30 cellular contexts compared by ENCODE assay signal in genomic region chr5:5617024-5617423, GRCh38.
"Had no signal": no experiment of that assay in that cellular context is flagged by ENCODE, and none has a peak within 500 bp of the region (broad histone marks: within the 10 kb centered on the region; RNA-seq: fewer than 3 reads in every experiment).

No MANE protein-coding gene starts in this region.

- H3K27ac ChIP-seq: brain microvascular endothelial cell, gastroesophageal sphincter, pancreas, prostate gland, VCaP had no signal

- H3K4me1 ChIP-seq: pancreas, prostate gland, uterus had no signal

- DNase-seq: activated CD4-positive, alpha-beta T cell treated with anti-CD3 and anti-CD28 coated beads for 48 hours; activated CD4-positive, alpha-beta T cell treated with anti-CD3 and anti-CD28 coated beads, Interleukin-2, amount 50 U/mL, for 48 hours; activated CD8-positive, alpha-beta memory T cell treated with anti-CD3 and anti-CD28 coated beads for 24 hours; activated gamma-delta T cell; activated naive CD4-positive, alpha-beta T cell treated with anti-CD3 and anti-CD28 coated beads, Interleukin-2, amount 10 ng/mL, durations not matched to agents 7 days and 5 days; activated naive CD8-positive, alpha-beta T cell treated with anti-CD3 and anti-CD28 coated beads, Interleukin-2, amount 10 ng/mL, durations not matched to agents 7 days and 5 days; amniotic stem cell; brain microvascular endothelial cell; hippocampal formation; left colon; mammary epithelial cell; naive B cell; nucleus accumbens; pancreas; sigmoid colon; stimulated activated CD4-positive, alpha-beta T cell treated with anti-CD3 and anti-CD28 coated beads, Interleukin-1b, Interleukin-23, amount 100 ng/mL, for 48 hours; stimulated activated CD4-positive, alpha-beta T cell treated with anti-CD3 and anti-CD28 coated beads, Interleukin-4, amount 100 ng/mL, for 4 hours; stimulated activated CD8-positive, alpha-beta memory T cell treated with anti-CD3 and anti-CD28 coated beads, Interleukin-4, amount 100 ng/mL, for 48 hours; stimulated activated naive CD8-positive, alpha-beta T cell treated with anti-CD3 and anti-CD28 coated beads, Interleukin-15, amount 100 ng/mL, for 72 hours; substantia nigra; uterus had no signal

- H3K9me3 ChIP-seq: gastroesophageal sphincter, pancreas, prostate gland, uterus had no signal

- ATAC-seq: activated CD4-positive, CD25-positive, alpha-beta regulatory T cell treated with anti-CD3 and anti-CD28 coated beads, Interleukin-2, amount 50 U/mL, for 24 hours; gastroesophageal sphincter; left colon; pancreas; stimulated activated memory B cell treated with anti-CD40 and anti-IgM and Interleukin-4, amounts not matched to agents 10 μg/mL and 1 μg/mL and 100 μg/mL, for 72 hours; stimulated activated naive CD8-positive, alpha-beta T cell treated with anti-CD3 and anti-CD28 coated beads, Interleukin-15, amount 100 ng/mL, for 72 hours had no signal

- H3K4me3 ChIP-seq: gastroesophageal sphincter, pancreas, prostate gland, sigmoid colon, uterus had no signal

- FAIRE-seq: astrocyte, endothelial cell of umbilical vein, keratinocyte, pancreas, small intestine had no signal

- H3K27me3 ChIP-seq: brain microvascular endothelial cell, gastroesophageal sphincter, pancreas, sigmoid colon, uterus had no signal

- H3K36me3 ChIP-seq: brain microvascular endothelial cell, gastroesophageal sphincter, pancreas, prostate gland, sigmoid colon, uterus had no signal
